Comparison of ENCODE assay signal across 1 cellular context in the genomic region with DNA sequence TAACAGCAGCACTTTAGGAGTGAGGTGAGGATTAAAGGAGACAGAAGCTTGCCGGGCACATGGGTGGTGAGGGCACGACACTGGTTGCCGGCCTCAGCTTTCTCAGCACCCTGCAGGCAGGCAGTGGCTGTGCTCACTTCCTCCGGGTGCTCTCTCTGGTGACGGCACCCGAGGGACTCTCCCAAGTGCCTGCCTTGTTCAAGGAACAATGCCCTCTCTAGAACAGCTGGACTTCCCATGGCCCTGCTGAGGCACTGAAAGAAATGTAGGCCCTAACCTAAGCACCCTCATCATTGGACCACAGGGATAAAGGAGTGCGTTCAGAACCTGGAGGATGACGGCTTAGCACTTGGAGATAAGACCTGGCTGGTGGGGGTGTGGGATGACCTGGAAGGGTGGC.
TF ChIP-seq lines count a peak whose summit lies in the region.

No MANE protein-coding gene starts in this region.

TF ChIP-seq in HepG2, 621 proteins besides CTCF, POLR2A, EP300 and RAD21 (continued from another document):
- TF ChIP-seq, protein P1, sequence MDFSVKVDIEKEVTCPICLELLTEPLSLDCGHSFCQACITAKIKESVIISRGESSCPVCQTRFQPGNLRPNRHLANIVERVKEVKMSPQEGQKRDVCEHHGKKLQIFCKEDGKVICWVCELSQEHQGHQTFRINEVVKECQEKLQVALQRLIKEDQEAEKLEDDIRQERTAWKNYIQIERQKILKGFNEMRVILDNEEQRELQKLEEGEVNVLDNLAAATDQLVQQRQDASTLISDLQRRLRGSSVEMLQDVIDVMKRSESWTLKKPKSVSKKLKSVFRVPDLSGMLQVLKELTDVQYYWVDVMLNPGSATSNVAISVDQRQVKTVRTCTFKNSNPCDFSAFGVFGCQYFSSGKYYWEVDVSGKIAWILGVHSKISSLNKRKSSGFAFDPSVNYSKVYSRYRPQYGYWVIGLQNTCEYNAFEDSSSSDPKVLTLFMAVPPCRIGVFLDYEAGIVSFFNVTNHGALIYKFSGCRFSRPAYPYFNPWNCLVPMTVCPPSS (IDR thresholded peaks at IDR 0.05), result no peak
- TF ChIP-seq ZNF451 (CRISPR knock-in tag; IDR thresholded peaks at IDR 0.05), result no peak
- TF ChIP-seq, protein P2, sequence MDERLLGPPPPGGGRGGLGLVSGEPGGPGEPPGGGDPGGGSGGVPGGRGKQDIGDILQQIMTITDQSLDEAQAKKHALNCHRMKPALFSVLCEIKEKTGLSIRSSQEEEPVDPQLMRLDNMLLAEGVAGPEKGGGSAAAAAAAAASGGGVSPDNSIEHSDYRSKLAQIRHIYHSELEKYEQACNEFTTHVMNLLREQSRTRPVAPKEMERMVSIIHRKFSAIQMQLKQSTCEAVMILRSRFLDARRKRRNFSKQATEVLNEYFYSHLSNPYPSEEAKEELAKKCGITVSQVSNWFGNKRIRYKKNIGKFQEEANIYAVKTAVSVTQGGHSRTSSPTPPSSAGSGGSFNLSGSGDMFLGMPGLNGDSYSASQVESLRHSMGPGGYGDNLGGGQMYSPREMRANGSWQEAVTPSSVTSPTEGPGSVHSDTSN (CRISPR knock-in tag; IDR thresholded peaks at IDR 0.05), result no peak
